ENCODE assay signal across 9 cellular contexts in the genomic region with DNA sequence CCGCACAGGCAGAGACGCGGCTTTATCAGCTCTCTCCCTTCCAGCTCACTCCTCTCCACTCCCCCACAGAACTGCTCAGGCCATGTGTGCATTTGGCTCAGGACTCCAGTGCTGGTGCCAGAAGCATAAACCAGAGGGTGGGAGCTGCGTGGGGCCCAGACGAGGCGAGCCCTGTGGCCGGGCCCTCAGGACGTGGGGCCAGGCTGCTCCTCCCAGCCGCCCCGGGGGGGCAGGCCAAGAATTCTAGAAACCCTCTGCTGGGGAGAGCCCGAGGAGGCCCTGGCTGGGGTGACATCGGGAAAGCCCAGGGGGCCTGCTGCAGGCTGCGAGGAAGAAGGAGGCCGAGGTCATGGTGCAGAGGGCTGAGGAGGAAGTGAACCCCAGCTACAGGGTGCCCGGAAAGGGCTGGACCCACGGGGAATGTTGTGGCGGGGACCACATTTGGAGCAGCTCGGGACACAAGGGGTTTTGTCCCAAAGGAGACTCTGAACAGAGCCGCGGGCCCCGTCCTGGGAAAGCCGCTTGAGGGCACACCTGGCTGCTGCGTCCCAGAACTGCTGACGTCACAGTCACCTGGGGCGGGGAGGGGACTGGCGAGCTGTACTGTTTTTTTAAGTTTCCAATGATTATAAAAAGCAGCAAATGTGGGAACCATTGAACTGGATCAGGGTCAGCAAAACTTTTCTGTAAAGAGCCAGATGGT.
DNase-seq lines count a peak whose midpoint lies in the region; ATAC-seq, FAIRE-seq and TF ChIP-seq lines count a peak whose summit lies in the region.
"Had no signal": no experiment of that assay in that cellular context is flagged by ENCODE, and none has a peak within 500 bp of the region (broad histone marks: within the 10 kb centered on the region; RNA-seq: fewer than 3 reads in every experiment).

No MANE protein-coding gene starts in this region.

- DNase-seq in NCI-H446 (lab: John Stamatoyannopoulos, UW), result peak; percentile 64 to 83
- DNase-seq in lung microvascular endothelial cell (ENCODE audit: low read depth in 2 of 2), result peak; percentile 33 to 58
- no peak for DNase-seq in thoracic aorta (ENCODE audit: low spot score)
- no peak for DNase-seq in NAMALWA (ENCODE audit: low spot score)
- DNase-seq: NCI-H2227 treated with DMSO at 0.1 percent for 48 hours had no signal

- H3K27me3 ChIP-seq in thoracic aorta (replicated peaks; ENCODE audit: insufficient read depth), result no peaks in the 10 kb centered on the region

- ATAC-seq in thoracic aorta (ENCODE audit: insufficient number of reproducible peaks, low FRiP score, low read depth) (no peak), GM18868 (IDR thresholded peaks at IDR 0.05; ENCODE audit: unreplicated experiment) (no peak), HG03135 (IDR thresholded peaks at IDR 0.05; ENCODE audit: unreplicated experiment) (no peak), HG03097 (IDR thresholded peaks at IDR 0.05; ENCODE audit: low FRiP score, unreplicated experiment) (no peak)

- peak overlapping the region; percentile 26 for H3K4me3 ChIP-seq in thoracic aorta

- H3K27ac ChIP-seq in thoracic aorta, result peak overlapping the region; percentile 15 to 46

- no peak for TF ChIP-seq CTCF in thoracic aorta (IDR thresholded peaks at IDR 0.05)

- FAIRE-seq in endometrium (lab: Jason Lieb, UNC), result peak; percentile 86

- H3K36me3 ChIP-seq in thoracic aorta, result no peaks in the 10 kb centered on the region

- no peaks in the 10 kb centered on the region for H3K9me3 ChIP-seq in thoracic aorta

- H3K4me1 ChIP-seq in thoracic aorta (ENCODE audit: control insufficient read depth in 1 of 2, low read depth in 2 of 2), result peaks cover 15 to 40% of the 10 kb centered on the region in 2 donors

Comparison
In these comparisons a context has a peak if more than half of its experiments do, and no peak if none do; other contexts are left out.
1. DNase-seq: peak in NCI-H446 (2 of 2) and lung microvascular endothelial cell (2 of 2); none in thoracic aorta (single experiment) and NAMALWA (single experiment).